Comparison of ENCODE assay signal across 2 cellular contexts in genomic region chr9:120807607-120808379, GRCh38.
TF ChIP-seq lines count a peak whose summit lies in the region.

No MANE protein-coding gene starts in this region.

TF ChIP-seq in WTC11, 78 proteins besides CTCF, POLR2A, EP300 and RAD21:
- peak; percentile 52; the same call in 1 of the 2 replicates for TF ChIP-seq ZNF317 (CRISPR knock-in tag; IDR thresholded peaks at IDR 0.05; ENCODE audit: borderline replicate concordance, low read depth)
- TF ChIP-seq EMX1 (CRISPR knock-in tag; IDR thresholded peaks at IDR 0.05) = no peak
- TF ChIP-seq GTF2I (CRISPR knock-in tag; conservative IDR thresholded peaks at IDR 0.05) = no peak

TF ChIP-seq in K562, 482 proteins besides CTCF, POLR2A, EP300 and RAD21:
- TF ChIP-seq ZNF384 (IDR thresholded peaks at IDR 0.05; ENCODE audit: low read depth, low read length) = 0 out of 2 replicates have a peak, but pooled peaks have one; percentile 17
- 0 out of 2 replicates have a peak, but pooled peaks have one; percentile 37 for TF ChIP-seq ZNF766 (CRISPR knock-in tag; conservative IDR thresholded peaks at IDR 0.05)
- no peak for TF ChIP-seq EHMT2 (IDR thresholded peaks at IDR 0.05)
- no peak for TF ChIP-seq CHD1 (IDR thresholded peaks at IDR 0.05; ENCODE audit: low read length)
- TF ChIP-seq CHAMP1 (IDR thresholded peaks at IDR 0.05) = peak; percentile 9; the same call in 1 of the 2 replicates
- peak; percentile 9; the same call in 1 of the 2 replicates for TF ChIP-seq ZNF507 (tag; conservative IDR thresholded peaks at IDR 0.05)
- peak; percentile 96 for TF ChIP-seq ZFP30 (CRISPR knock-in tag; IDR thresholded peaks at IDR 0.05; ENCODE audit: borderline replicate concordance)
- TF ChIP-seq E2F1 (CRISPR knock-in tag; IDR thresholded peaks at IDR 0.05) = peak; percentile 33; the same call in 1 of the 2 replicates
- TF ChIP-seq E2F6 (IDR thresholded peaks at IDR 0.05; ENCODE audit: borderline replicate concordance in 1 of 2, extremely low read depth in 1 of 2, insufficient read depth in 1 of 2, insufficient read length in 1 of 2, low read depth in 1 of 2, low read length in 1 of 2, poor library complexity in 1 of 2, severe bottlenecking in 1 of 2) = no peak
- 0 out of 2 replicates have a peak, but pooled peaks have one; percentile 5 for TF ChIP-seq NCOR1 (IDR thresholded peaks at IDR 0.05)
- 0 out of 2 replicates have a peak, but pooled peaks have one; percentile 47 for TF ChIP-seq KAT7 (CRISPR knock-in tag; IDR thresholded peaks at IDR 0.05; ENCODE audit: borderline replicate concordance)
- TF ChIP-seq EP400 (IDR thresholded peaks at IDR 0.05) = 0 out of 2 replicates have a peak, but pooled peaks have one; percentile 35
- TF ChIP-seq RCOR1 (IDR thresholded peaks at IDR 0.05; ENCODE audit: borderline replicate concordance in 1 of 2, low read depth in 2 of 2, low read length in 2 of 2) = no peak
- peak; percentile 42; the same call in 1 of the 2 replicates for TF ChIP-seq TEAD4 (IDR thresholded peaks at IDR 0.05; ENCODE audit: low read length)
- no peak for TF ChIP-seq TEAD4 (CRISPR knock-in tag; IDR thresholded peaks at IDR 0.05; ENCODE audit: borderline replicate concordance)
- no peak for TF ChIP-seq ZNF764 (CRISPR knock-in tag; IDR thresholded peaks at IDR 0.05; ENCODE audit: low read depth)
- 0 out of 2 replicates have a peak, but pooled peaks have one; percentile 27 for TF ChIP-seq PML (IDR thresholded peaks at IDR 0.05; ENCODE audit: low read length)
- TF ChIP-seq ZNF280B (CRISPR knock-in tag; IDR thresholded peaks at IDR 0.05) = peak; percentile 94
- TF ChIP-seq COPS2 (conservative IDR thresholded peaks at IDR 0.05) = no peak
- TF ChIP-seq GABPA (tag; conservative IDR thresholded peaks at IDR 0.05; ENCODE audit: low read depth) = 0 out of 2 replicates have a peak, but pooled peaks have one; percentile 18
- 0 out of 4 replicates have a peak, but pooled peaks of 1 of the 2 experiments have one; percentile 22 for TF ChIP-seq KDM1A (IDR thresholded peaks at IDR 0.05)
- no peak for TF ChIP-seq KDM4B (IDR thresholded peaks at IDR 0.05; ENCODE audit: borderline replicate concordance in 2 of 2, low read depth in 1 of 2)
- 0 out of 4 replicates have a peak, but pooled peaks of 1 of the 2 experiments have one; percentile 7 for TF ChIP-seq CSDE1 (IDR thresholded peaks at IDR 0.05)
- TF ChIP-seq XRCC3 (IDR thresholded peaks at IDR 0.05) = peak; percentile 76; the same call in 1 of the 2 replicates
- 0 out of 2 replicates have a peak, but pooled peaks have one; percentile 19 for TF ChIP-seq ZNF239 (CRISPR knock-in tag; IDR thresholded peaks at IDR 0.05)
- peak in 1 of 2 experiments; percentile 100; a peak in 2 of 3 replicates for TF ChIP-seq CBX3 (IDR thresholded peaks at IDR 0.05; ENCODE audit: borderline replicate concordance in 1 of 2, low read length in 2 of 2)
TF ChIP-seq in K562: peak in this region for 18.
